In genomic region chr19:7562646-7563393, GRCh38 we compare ENCODE assay signal across 1 cellular context.
TF ChIP-seq lines count a peak whose summit lies in the region.

No MANE protein-coding gene starts in this region.

TF ChIP-seq in GM12878, 131 proteins besides CTCF, POLR2A, EP300 and RAD21:
- no peak for TF ChIP-seq ZNF274 (IDR thresholded peaks at IDR 0.05; ENCODE audit: insufficient read depth, insufficient read length)
- TF ChIP-seq E2F4 (IDR thresholded peaks at IDR 0.05; ENCODE audit: low read depth, low read length), result no peak
- TF ChIP-seq LARP7 (IDR thresholded peaks at IDR 0.05), result no peak
- no peak for TF ChIP-seq DPF2 (IDR thresholded peaks at IDR 0.05)
- TF ChIP-seq REST (IDR thresholded peaks at IDR 0.05; ENCODE audit: low read depth, low read length), result peak; percentile 96
- TF ChIP-seq ZBTB40 (IDR thresholded peaks at IDR 0.05; ENCODE audit: borderline replicate concordance), result peak; percentile 78
- TF ChIP-seq SIN3A (IDR thresholded peaks at IDR 0.05; ENCODE audit: low read depth, low read length), result 0 out of 2 replicates have a peak, but pooled peaks have one; percentile 47
- no peak for TF ChIP-seq SUZ12 (IDR thresholded peaks at IDR 0.05; ENCODE audit: unreplicated experiment)
- TF ChIP-seq SREBF1 (IDR thresholded peaks at IDR 0.05; ENCODE audit: low read length), result peak; percentile 92
- 0 out of 2 replicates have a peak, but pooled peaks have one; percentile 69 for TF ChIP-seq RCOR1 (conservative IDR thresholded peaks at IDR 0.05; ENCODE audit: low read depth, low read length)
